ENCODE assay signal across 10 cellular contexts in genomic region chr2:161090401-161090800, GRCh38.
DNase-seq lines count a peak whose midpoint lies in the region; ATAC-seq and TF ChIP-seq lines count a peak whose summit lies in the region.
"Had no signal": no experiment of that assay in that cellular context is flagged by ENCODE, and none has a peak within 500 bp of the region (broad histone marks: within the 10 kb centered on the region; RNA-seq: fewer than 3 reads in every experiment).

No MANE protein-coding gene starts in this region.

- H3K36me3 ChIP-seq in CD4-positive, alpha-beta memory T cell (ENCODE audit: insufficient read depth, low read length), result no peaks in the 10 kb centered on the region
- H3K36me3 ChIP-seq in MM.1S (replicated peaks; ENCODE audit: insufficient read depth, low read length), result no peaks in the 10 kb centered on the region

- DNase-seq in CD4-positive, alpha-beta memory T cell, result peak in 4 of 5 donors; percentile 21 to 44 (median 34)
- DNase-seq in MM.1S, result peak; percentile 73
- DNase-seq in choroid plexus epithelial cell (ENCODE audit: low read depth), result peak; percentile 64
- no peak for DNase-seq in NCI-H1417 treated with DMSO at 0.1 percent for 48 hours (lab: John Stamatoyannopoulos, UW)
- no peak for DNase-seq in amniotic stem cell (lab: John Stamatoyannopoulos, UW)
- DNase-seq in pons (ENCODE audit: low spot score), result no peak
- no peak for DNase-seq in NCI-H2107 (lab: John Stamatoyannopoulos, UW)

- H3K36me3 Mint-ChIP-seq in CD4-positive, alpha-beta memory T cell, result no peaks in the 10 kb centered on the region

- no peaks in the 10 kb centered on the region for H3K79me2 ChIP-seq in MM.1S (ENCODE audit: low read length)

- peak overlapping the region; percentile 58 to 85 (median 78) for H3K4me3 Mint-ChIP-seq in CD4-positive, alpha-beta memory T cell

- no peaks in the 10 kb centered on the region for H3K9me2 ChIP-seq in MM.1S (replicated peaks; ENCODE audit: insufficient read depth, low read length)

- intact Hi-C loops in CD4-positive, alpha-beta memory T cell (cut with micrococcal nuclease), result loop anchor here (2.0 kb wide), 1 partner anchor 70 kb away; the partner anchor contains the start of gene TANK

- H3K27ac Mint-ChIP-seq in CD4-positive, alpha-beta memory T cell, result peak overlapping the region in 6 of 7 donors; percentile 27 to 89 (median 68)
- H3K27ac Mint-ChIP-seq: progenitor cell of endocrine pancreas had no signal

- no peaks in the 10 kb centered on the region for H3K27me3 ChIP-seq in CD4-positive, alpha-beta memory T cell (ENCODE audit: insufficient read depth, low read length)
- H3K27me3 ChIP-seq in MM.1S (replicated peaks; ENCODE audit: insufficient read depth, low read length), result no peaks in the 10 kb centered on the region

- H3K4me2 ChIP-seq in MM.1S (ENCODE audit: low read depth, low read length), result peak overlapping the region; percentile 63

- H3K9me3 ChIP-seq in CD4-positive, alpha-beta memory T cell (ENCODE audit: control insufficient read depth in 1 of 2, low read length in 2 of 2), result no peaks in the 10 kb centered on the region
- H3K9me3 ChIP-seq in MM.1S (replicated peaks; ENCODE audit: insufficient read depth, low read length), result no peaks in the 10 kb centered on the region

- peak overlapping the region; percentile 27; the same call in 1 of the 2 replicates for H3K9ac ChIP-seq in MM.1S (ENCODE audit: low read length)

- H2AFZ ChIP-seq in MM.1S (ENCODE audit: low read length), result peak overlapping the region; percentile 76

- no peaks in the 10 kb centered on the region for H3K9me3 Mint-ChIP-seq in CD4-positive, alpha-beta memory T cell

- peaks cover 21% of the 10 kb centered on the region for H3F3A ChIP-seq in MM.1S (ENCODE audit: insufficient read depth, low read length)

- H3K27me3 Mint-ChIP-seq in CD4-positive, alpha-beta memory T cell, result no peaks in the 10 kb centered on the region
- H3K27me3 Mint-ChIP-seq: progenitor cell of endocrine pancreas had no signal

- H3K4me1 ChIP-seq in CD4-positive, alpha-beta memory T cell (ENCODE audit: insufficient read depth, low read length), result peaks cover 11% of the 10 kb centered on the region
- H3K4me1 ChIP-seq in MM.1S (ENCODE audit: low read length), result peaks cover 25% of the 10 kb centered on the region

- H3K27ac ChIP-seq in CD4-positive, alpha-beta memory T cell (ENCODE audit: low read depth, low read length), result no peak overlapping the region
- peak overlapping the region; percentile 65; the same call in 1 of the 2 replicates for H3K27ac ChIP-seq in MM.1S (ENCODE audit: low read length)

- POLR2A ChIA-PET in CD4-positive, alpha-beta memory T cell (lab: Charles Lee; ENCODE audit: partially characterized antibody), result interaction anchor here (0.6 to 1.5 kb wide), 5 partner anchors 11 to 49 kb away, joined by 3 to 6 read pairs (median 4); no protein-coding TSS in a partner anchor

- H3K4me1 Mint-ChIP-seq in CD4-positive, alpha-beta memory T cell, result peaks cover 12 to 26% (median 20%) of the 10 kb centered on the region in 4 donors

- ATAC-seq in GM21528 (IDR thresholded peaks at IDR 0.05; ENCODE audit: low FRiP score, unreplicated experiment), result peak; percentile 49
- ATAC-seq: Panc1 had no signal

- H4K20me1 ChIP-seq in MM.1S (ENCODE audit: insufficient read depth, low read length), result no peaks in the 10 kb centered on the region

- CTCF ChIA-PET in CD4-positive, alpha-beta memory T cell (lab: Charles Lee; ENCODE audit: partially characterized antibody), result interaction anchor here (8.1 kb wide), 1 partner anchor 27 kb away, joined by 41 read pairs; no protein-coding TSS in a partner anchor

- H3K4me3 ChIP-seq in CD4-positive, alpha-beta memory T cell (ENCODE audit: low read length in 2 of 2), result peak overlapping the region in 1 of 2 donors; percentile 14
- H3K4me3 ChIP-seq in MM.1S (ENCODE audit: low read length) (peak overlapping the region; percentile 3; the same call in 1 of the 2 replicates), choroid plexus epithelial cell (ENCODE audit: low read depth, low read length) (no peak overlapping the region)

- TF ChIP-seq CTCF in MM.1S (IDR thresholded peaks at IDR 0.05; ENCODE audit: low read length), result no peak
- no peak for TF ChIP-seq CTCF in choroid plexus epithelial cell (conservative IDR thresholded peaks at IDR 0.05; ENCODE audit: low read depth, low read length)

Comparison
In these comparisons a context has a peak if more than half of its experiments do, and no peak if none do; other contexts are left out.
1. DNase-seq: peak in CD4-positive, alpha-beta memory T cell (4 of 5), MM.1S (single experiment) and choroid plexus epithelial cell (single experiment); none in NCI-H1417 treated with DMSO at 0.1 percent for 48 hours (single experiment), amniotic stem cell (single experiment), pons (single experiment) and NCI-H2107 (single experiment).